7 cellular contexts compared by ENCODE assay signal in genomic region chr4:28105271-28105859, GRCh38.
"Had no signal": no experiment of that assay in that cellular context is flagged by ENCODE, and none has a peak within 500 bp of the region (broad histone marks: within the 10 kb centered on the region; RNA-seq: fewer than 3 reads in every experiment).

No MANE protein-coding gene starts in this region.

- H3K27ac ChIP-seq: HL-60, KMS-11 had no signal

- H3K9ac ChIP-seq: KMS-11 had no signal

- ATAC-seq: K562 had no signal

- DNase-seq: IMR-90, KBM-7, KG1 had no signal

- H3K4me3 ChIP-seq: K562 had no signal

- FAIRE-seq: HTR-8/SVneo, K562 had no signal

- H3K4me2 ChIP-seq: KMS-11 had no signal
